In the genomic region with DNA sequence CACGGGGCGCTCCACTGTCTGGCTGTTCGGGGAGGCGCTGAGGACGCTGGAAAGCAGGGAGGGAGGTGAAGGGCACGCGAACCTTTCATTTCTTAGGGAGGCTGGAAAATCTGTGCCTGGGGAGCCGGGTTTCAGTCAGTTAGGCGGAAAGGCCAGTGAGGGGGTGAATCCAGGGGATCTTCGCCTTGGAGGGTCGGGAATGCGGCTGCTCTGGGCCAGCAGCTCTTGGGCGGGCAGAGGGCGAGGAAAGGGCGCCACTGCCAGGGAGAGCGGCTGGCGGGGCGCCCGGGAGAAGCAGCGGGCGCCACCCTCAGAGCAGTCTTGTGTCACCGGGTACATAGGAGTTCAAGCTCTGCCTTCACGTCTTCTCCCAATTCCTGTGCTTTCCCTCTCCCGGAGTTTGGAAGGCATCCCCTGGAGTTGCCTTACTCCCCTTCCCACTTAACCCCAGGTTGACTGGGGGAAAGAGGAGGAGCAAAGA, we compare ENCODE assay signal across 9 cellular contexts. TPM values are rescaled to one million over a fixed set of nuclear protein-coding genes. Genes with fewer than 3 reads are reported as not detected.
DNase-seq lines count a peak whose midpoint lies in the region; ATAC-seq, FAIRE-seq and TF ChIP-seq lines count a peak whose summit lies in the region.
"Had no signal": no experiment of that assay in that cellular context is flagged by ENCODE, and none has a peak within 500 bp of the region (broad histone marks: within the 10 kb centered on the region; RNA-seq: fewer than 3 reads in every experiment).

No MANE protein-coding gene starts in this region.

- TF ChIP-seq CTCF in fibroblast of pulmonary artery (IDR thresholded peaks at IDR 0.05; ENCODE audit: low read length, missing control alignments) (no peak), neural progenitor cell (IDR thresholded peaks at IDR 0.05) (no peak)

- no peaks in the 10 kb centered on the region for H3K9me3 Mint-ChIP-seq in neural progenitor cell

- H3K4me3 ChIP-seq in fibroblast of pulmonary artery (replicated peaks; ENCODE audit: low read depth, low read length) (peak overlapping the region; percentile 55), neural progenitor cell (peak overlapping the region; percentile 68)

- no peak for ATAC-seq in GM18519 (IDR thresholded peaks at IDR 0.05; ENCODE audit: low FRiP score, unreplicated experiment)

- H3K36me3 ChIP-seq in neural progenitor cell: no peaks in the 10 kb centered on the region

- DNase-seq in DMS53 (lab: John Stamatoyannopoulos, UW) (peak; percentile 67), DMS53 treated with DMSO at 0.1 percent for 48 hours (lab: John Stamatoyannopoulos, UW; ENCODE audit: unreplicated experiment) (no peak), NCI-H748 (lab: John Stamatoyannopoulos, UW; ENCODE audit: unreplicated experiment) (peak; percentile 19), fibroblast of pulmonary artery (ENCODE audit: low read depth) (no peak), neural progenitor cell (ENCODE audit: low spot score) (peak; percentile 39), GM19239 (ENCODE audit: insufficient read length, low spot score) (no peak)
- no peak for DNase-seq in NK-92 treated with Interleukin-12 subunit alpha and Interleukin-12 subunit beta, amount 100 ng/mL, for 24 hours (lab: John Stamatoyannopoulos, UW)

- H3K4me2 ChIP-seq in neural progenitor cell: peak overlapping the region; percentile 89

- no peak for FAIRE-seq in GM19239 (lab: Jason Lieb, UNC)

- H3K27me3 ChIP-seq in neural progenitor cell: peaks cover 98% of the 10 kb centered on the region

- peak overlapping the region; percentile 83 for H2AFZ ChIP-seq in neural progenitor cell (replicated peaks)

- no peak overlapping the region for H3K27ac ChIP-seq in neural progenitor cell

- H3K27me3 Mint-ChIP-seq in neural progenitor cell (ENCODE audit: insufficient read depth, low read depth): peaks cover 28% of the 10 kb centered on the region

- peaks cover 32% of the 10 kb centered on the region for H3K4me1 ChIP-seq in neural progenitor cell

- H3F3A ChIP-seq in neural progenitor cell (ENCODE audit: low read depth): peaks cover 24% of the 10 kb centered on the region

- H4K20me1 ChIP-seq in neural progenitor cell (ENCODE audit: low read depth): peaks cover 15% of the 10 kb centered on the region

- no peak overlapping the region for H3K9ac ChIP-seq in neural progenitor cell

- H3K9me3 ChIP-seq in neural progenitor cell (ENCODE audit: low read depth): no peaks in the 10 kb centered on the region

- H3K27ac Mint-ChIP-seq in neural progenitor cell: no peak overlapping the region

- no peaks in the 10 kb centered on the region for H3K79me2 ChIP-seq in neural progenitor cell (ENCODE audit: low read depth)

- peaks cover 26% of the 10 kb centered on the region for H3K4me1 Mint-ChIP-seq in neural progenitor cell

- H3K4me3 Mint-ChIP-seq in neural progenitor cell: peak overlapping the region; percentile 90

- no peaks in the 10 kb centered on the region for H3K36me3 Mint-ChIP-seq in neural progenitor cell

RNA-seq across cellular contexts. Expression of a gene that starts 1.4 kb away (rescaled TPM):
- 0.34 and 0.43 TPM in 2 replicates for total RNA-seq in neural progenitor cell (ENCODE audit: low replicate concordance)
- total RNA-seq: RPMI7951 had no signal

Comparison
In these comparisons a context has a peak if more than half of its experiments do, and no peak if none do; other contexts are left out.
1. DNase-seq: peak in DMS53 (single experiment), NCI-H748 (single experiment) and neural progenitor cell (single experiment); none in DMS53 treated with DMSO at 0.1 percent for 48 hours (single experiment), fibroblast of pulmonary artery (single experiment), GM19239 (single experiment) and NK-92 treated with Interleukin-12 subunit alpha and Interleukin-12 subunit beta, amount 100 ng/mL, for 24 hours (single experiment).